1 cellular context compared by ENCODE assay signal in genomic region chr11:45803981-45804805, GRCh38.
TF ChIP-seq lines count a peak whose summit lies in the region.

No MANE protein-coding gene starts in this region.

TF ChIP-seq in HEK293, 187 proteins besides CTCF, POLR2A, EP300 and RAD21 (continued from another document):
- TF ChIP-seq ZNF518A (tag by site-specific recombination; conservative IDR thresholded peaks at IDR 0.05; ENCODE audit: low read depth) = no peak
